Comparison of ENCODE assay signal across 23 cellular contexts in genomic region chr3:109047366-109047765, GRCh38.
"Had no signal": no experiment of that assay in that cellular context is flagged by ENCODE, and none has a peak within 500 bp of the region (broad histone marks: within the 10 kb centered on the region; RNA-seq: fewer than 3 reads in every experiment).

No MANE protein-coding gene starts in this region.

- H3K36me3 ChIP-seq: esophagus muscularis mucosa, gastroesophageal sphincter, heart left ventricle, left lung, lower lobe of right lung had no signal

- FAIRE-seq: endothelial cell of umbilical vein, frontal cortex, islet of Langerhans, keratinocyte had no signal

- H3K27ac Mint-ChIP-seq: naive thymus-derived CD4-positive, alpha-beta T cell; natural killer cell had no signal

- H3K4me3 ChIP-seq: coronary artery, dorsolateral prefrontal cortex, esophagus muscularis mucosa, gastroesophageal sphincter, heart left ventricle, hepatocyte, left lung, lower lobe of right lung had no signal

- H3K4me2 ChIP-seq: hepatocyte had no signal

- H3K27ac ChIP-seq: coronary artery, dorsolateral prefrontal cortex, esophagus muscularis mucosa, foreskin keratinocyte, gastroesophageal sphincter, heart left ventricle, hepatocyte, left lung, lower lobe of right lung had no signal

- ATAC-seq: foreskin keratinocyte; gastroesophageal sphincter; heart left ventricle; left cardiac atrium; left lung; left ventricle myocardium superior; lower lobe of right lung; naive thymus-derived CD4-positive, alpha-beta T cell; natural killer cell had no signal

- H3K9me3 Mint-ChIP-seq: naive thymus-derived CD4-positive, alpha-beta T cell; natural killer cell had no signal

- H3K4me1 ChIP-seq: esophagus muscularis mucosa, foreskin keratinocyte, gastroesophageal sphincter, heart left ventricle, left lung, lower lobe of right lung had no signal

- H2AFZ ChIP-seq: hepatocyte had no signal

- H3K4me1 Mint-ChIP-seq: naive thymus-derived CD4-positive, alpha-beta T cell; natural killer cell had no signal

- H3K79me2 ChIP-seq: hepatocyte had no signal

- DNase-seq: dermis blood vessel endothelial cell; dorsolateral prefrontal cortex; effector CD4-positive, alpha-beta T cell; effector memory CD4-positive, alpha-beta T cell; foreskin keratinocyte; heart left ventricle; hypothalamus; left cardiac atrium; left lung; left ventricle myocardium superior; lower lobe of right lung; mesenchymal stem cell; midbrain; naive thymus-derived CD4-positive, alpha-beta T cell; natural killer cell had no signal

- H3K27me3 ChIP-seq: dorsolateral prefrontal cortex, esophagus muscularis mucosa, foreskin keratinocyte, gastroesophageal sphincter, heart left ventricle, hepatocyte, left lung had no signal

- H3K36me3 Mint-ChIP-seq: natural killer cell had no signal

- H3K9me3 ChIP-seq: esophagus muscularis mucosa, gastroesophageal sphincter, heart left ventricle, left lung, lower lobe of right lung had no signal

- H3K4me3 Mint-ChIP-seq: naive thymus-derived CD4-positive, alpha-beta T cell; natural killer cell had no signal
